18 cellular contexts compared by ENCODE assay signal in the genomic region with DNA sequence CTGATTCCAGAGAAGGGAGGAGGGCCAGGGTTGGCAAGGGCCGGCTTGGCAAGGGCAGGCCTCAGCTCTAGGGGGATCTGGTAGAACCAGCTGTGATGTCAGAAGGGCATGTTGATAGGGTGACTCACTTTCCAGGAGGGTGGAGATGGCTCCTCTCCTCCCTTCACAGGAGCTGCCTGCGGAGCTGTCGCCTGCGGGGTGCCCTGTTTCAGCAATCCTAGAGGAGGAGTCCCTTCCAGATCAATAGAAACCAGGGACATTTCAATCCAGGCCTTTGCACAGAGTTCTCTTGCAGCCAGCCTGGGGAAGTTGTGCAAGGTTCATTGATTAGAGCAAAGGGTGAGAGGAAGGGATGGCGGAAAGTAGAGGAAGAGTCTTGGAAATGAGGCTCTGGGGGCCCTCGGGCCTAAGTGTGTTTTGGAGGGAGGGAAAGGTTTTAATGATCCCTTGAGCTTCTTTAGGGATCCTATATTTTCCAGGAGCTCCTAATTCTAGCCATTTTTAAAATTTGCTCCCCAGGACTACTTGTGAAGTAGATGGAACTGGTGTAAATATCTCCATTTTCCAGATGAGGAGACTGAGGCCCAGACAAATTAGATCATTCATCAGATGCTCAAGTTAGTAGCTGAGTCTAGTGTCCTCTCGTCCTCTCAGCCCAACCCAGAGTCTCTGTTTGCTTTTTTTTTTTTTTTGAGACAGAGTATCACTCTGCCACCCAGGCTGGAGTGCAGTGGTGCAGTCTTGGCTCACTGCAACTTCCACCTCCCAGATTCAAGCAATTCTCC. TPM values are rescaled to one million over a fixed set of nuclear protein-coding genes. Genes with fewer than 3 reads are reported as not detected.
DNase-seq lines count a peak whose midpoint lies in the region; ATAC-seq and TF ChIP-seq lines count a peak whose summit lies in the region.
"Had no signal": no experiment of that assay in that cellular context is flagged by ENCODE, and none has a peak within 500 bp of the region (broad histone marks: within the 10 kb centered on the region; RNA-seq: fewer than 3 reads in every experiment).

No MANE protein-coding gene starts in this region.

- no peak overlapping the region for H3K4me3 Mint-ChIP-seq in neural progenitor cell
- H3K4me3 Mint-ChIP-seq: activated CD4-positive, alpha-beta memory T cell treated with anti-CD3 and anti-CD28 coated beads, Interleukin-2, amount 10 ng/mL, durations not matched to agents 7 days and 5 days; stimulated activated naive B cell treated with anti-CD40 and anti-IgM and Interleukin-4, amounts not matched to agents 10 μg/mL and 1 μg/mL and 100 μg/mL, for 72 hours had no signal

- H3K4me1 ChIP-seq in neural progenitor cell: no peaks in the 10 kb centered on the region
- H3K4me1 ChIP-seq: colonic mucosa, gastrocnemius medialis, lower lobe of right lung had no signal

- H3K4me3 ChIP-seq in neural progenitor cell: no peak overlapping the region
- H3K4me3 ChIP-seq: colonic mucosa, gastrocnemius medialis, lower lobe of right lung had no signal

- H3K4me1 Mint-ChIP-seq in neural progenitor cell: no peaks in the 10 kb centered on the region
- H3K4me1 Mint-ChIP-seq: activated CD4-positive, alpha-beta memory T cell treated with anti-CD3 and anti-CD28 coated beads, Interleukin-2, amount 10 ng/mL, durations not matched to agents 7 days and 5 days; CD8-positive, alpha-beta memory T cell; stimulated activated naive B cell treated with anti-CD40 and anti-IgM and Interleukin-4, amounts not matched to agents 10 μg/mL and 1 μg/mL and 100 μg/mL, for 72 hours had no signal

- peak; percentile 36 for DNase-seq in EH (ENCODE audit: low read depth)
- DNase-seq in LHCN-M2 (ENCODE audit: low read depth): peak; percentile 23
- no peak for DNase-seq in neural progenitor cell (ENCODE audit: low spot score)
- no peak for DNase-seq in NCI-H128 (lab: John Stamatoyannopoulos, UW; ENCODE audit: unreplicated experiment)
- DNase-seq in OCI-M1 (lab: John Stamatoyannopoulos, UW): no peak
- no peak for DNase-seq in NCI-H2107 treated with DMSO at 0.1 percent for 48 hours (lab: John Stamatoyannopoulos, UW; ENCODE audit: unreplicated experiment)
- DNase-seq in MV-4-11 (lab: John Stamatoyannopoulos, UW): no peak
- DNase-seq: activated CD4-positive, alpha-beta memory T cell treated with anti-CD3 and anti-CD28 coated beads, Interleukin-2, amount 10 ng/mL, durations not matched to agents 7 days and 5 days; activated naive CD4-positive, alpha-beta T cell; CD8-positive, alpha-beta memory T cell; colonic mucosa; gastrocnemius medialis; lower lobe of right lung; NCI-H2107; stimulated activated CD4-positive, alpha-beta T cell treated with anti-CD3 and anti-CD28 coated beads, Interleukin-2, amount 100 ng/mL, for 24 hours; stimulated activated naive B cell treated with anti-CD40 and anti-IgM and Interleukin-4, amounts not matched to agents 10 μg/mL and 1 μg/mL and 100 μg/mL, for 72 hours had no signal

- no peak for TF ChIP-seq CTCF in neural progenitor cell (IDR thresholded peaks at IDR 0.05)

- no peaks in the 10 kb centered on the region for H3F3A ChIP-seq in neural progenitor cell (ENCODE audit: low read depth)

- H3K27ac Mint-ChIP-seq in neural progenitor cell: peak overlapping the region; percentile 25
- H3K27ac Mint-ChIP-seq: activated CD4-positive, alpha-beta memory T cell treated with anti-CD3 and anti-CD28 coated beads, Interleukin-2, amount 10 ng/mL, durations not matched to agents 7 days and 5 days; CD8-positive, alpha-beta memory T cell; IgD-negative memory B cell; stimulated activated naive B cell treated with anti-CD40 and anti-IgM and Interleukin-4, amounts not matched to agents 10 μg/mL and 1 μg/mL and 100 μg/mL, for 72 hours had no signal

- no peaks in the 10 kb centered on the region for H3K36me3 ChIP-seq in neural progenitor cell
- H3K36me3 ChIP-seq: colonic mucosa, gastrocnemius medialis, lower lobe of right lung had no signal

- no peaks in the 10 kb centered on the region for H3K36me3 Mint-ChIP-seq in neural progenitor cell
- H3K36me3 Mint-ChIP-seq: IgD-negative memory B cell; stimulated activated naive B cell treated with anti-CD40 and anti-IgM and Interleukin-4, amounts not matched to agents 10 μg/mL and 1 μg/mL and 100 μg/mL, for 72 hours had no signal

- ATAC-seq in esophagus mucosa: peak; percentile 98
- ATAC-seq: gastrocnemius medialis; lower lobe of right lung; stimulated activated naive B cell treated with anti-CD40 and anti-IgM and Interleukin-4, amounts not matched to agents 10 μg/mL and 1 μg/mL and 100 μg/mL, for 72 hours had no signal

- H3K27me3 ChIP-seq in neural progenitor cell: no peaks in the 10 kb centered on the region
- H3K27me3 ChIP-seq: colonic mucosa, gastrocnemius medialis had no signal

- no peaks in the 10 kb centered on the region for H3K9me3 ChIP-seq in neural progenitor cell (ENCODE audit: low read depth)
- H3K9me3 ChIP-seq: colonic mucosa, gastrocnemius medialis, lower lobe of right lung had no signal

- H3K27me3 Mint-ChIP-seq in neural progenitor cell (ENCODE audit: insufficient read depth, low read depth): peaks cover 10% of the 10 kb centered on the region

- H3K9ac ChIP-seq in neural progenitor cell: no peak overlapping the region

- H3K9me3 Mint-ChIP-seq in neural progenitor cell: peaks cover 2% of the 10 kb centered on the region
- H3K9me3 Mint-ChIP-seq: activated CD4-positive, alpha-beta memory T cell treated with anti-CD3 and anti-CD28 coated beads, Interleukin-2, amount 10 ng/mL, durations not matched to agents 7 days and 5 days had no signal

- no peak overlapping the region for H3K4me2 ChIP-seq in neural progenitor cell

- no peak overlapping the region for H3K27ac ChIP-seq in neural progenitor cell
- H3K27ac ChIP-seq: colonic mucosa, gastrocnemius medialis, lower lobe of right lung had no signal

- H3K79me2 ChIP-seq in neural progenitor cell (ENCODE audit: low read depth): no peaks in the 10 kb centered on the region

- peak overlapping the region; percentile 82 for H2AFZ ChIP-seq in neural progenitor cell (replicated peaks)

- no peaks in the 10 kb centered on the region for H4K20me1 ChIP-seq in neural progenitor cell (ENCODE audit: low read depth)

RNA-seq across cellular contexts. Expression of a gene that starts 24.8 kb away (rescaled TPM):
- total RNA-seq in LHCN-M2 (2014; rRNA removed) (25.4 and 27.4 TPM in 2 replicates), esophagus mucosa (45.8 TPM), neural progenitor cell (ENCODE audit: low replicate concordance) (69.7 and 81.6 TPM in 2 replicates)
- polyA plus RNA-seq in LHCN-M2 (2012): 31.9 TPM

Comparison
In these comparisons a context has a peak if more than half of its experiments do, and no peak if none do; other contexts are left out.
1. DNase-seq: peak in EH (single experiment) and LHCN-M2 (single experiment); none in neural progenitor cell (single experiment), NCI-H128 (single experiment), OCI-M1 (single experiment), NCI-H2107 treated with DMSO at 0.1 percent for 48 hours (single experiment) and MV-4-11 (single experiment).